In genomic region chr15:45612790-45613415, GRCh38 we compare ENCODE assay signal across 14 cellular contexts. TPM values are rescaled to one million over a fixed set of nuclear protein-coding genes. Genes with fewer than 3 reads are reported as not detected.
DNase-seq lines count a peak whose midpoint lies in the region; ATAC-seq, FAIRE-seq and TF ChIP-seq lines count a peak whose summit lies in the region.
"Had no signal": no experiment of that assay in that cellular context is flagged by ENCODE, and none has a peak within 500 bp of the region (broad histone marks: within the 10 kb centered on the region; RNA-seq: fewer than 3 reads in every experiment).

No MANE protein-coding gene starts in this region.

- no peaks in the 10 kb centered on the region for H3K27me3 ChIP-seq in pancreas
- H3K27me3 ChIP-seq in prostate gland (replicated peaks; ENCODE audit: insufficient read depth): no peaks in the 10 kb centered on the region
- no peaks in the 10 kb centered on the region for H3K27me3 ChIP-seq in psoas muscle (ENCODE audit: insufficient read depth in 3 of 3, low read length in 2 of 3)

- no peak overlapping the region for H3K4me3 ChIP-seq in pancreas
- H3K4me3 ChIP-seq in prostate gland: no peak overlapping the region
- no peak overlapping the region for H3K4me3 ChIP-seq in psoas muscle

- intact Hi-C loops in activated CD8-positive, alpha-beta T cell treated with anti-CD3 and anti-CD28 coated beads for 36 hours (cut with micrococcal nuclease): loop anchor here (5.0 kb wide), 1 partner anchor 91 kb away; the partner anchor contains the start of gene SLC30A4
- intact Hi-C loops in pancreas (cut with DNase I) (loop anchor here in 2 of 3 donors (5.0 to 10.0 kb wide), 3 partner anchors 88 to 158 kb away; partner anchors contain the start of gene SLC30A4 (in 1 of the 2)), prostate gland (cut with DNase I) (loop anchor here (10.0 kb wide), 1 partner anchor 88 kb away; the partner anchor contains the start of gene SLC30A4), psoas muscle (cut with DNase I) (loop anchor here (2.0 to 10.0 kb wide), 3 partner anchors 88 to 158 kb away; partner anchors contain the start of gene SLC30A4 (in 2 of the 2))

- no peak overlapping the region for H3K27ac Mint-ChIP-seq in activated CD8-positive, alpha-beta T cell treated with anti-CD3 and anti-CD28 coated beads for 36 hours

- ATAC-seq in HG02642 (IDR thresholded peaks at IDR 0.05; ENCODE audit: poor library complexity, unreplicated experiment) (peak; percentile 36), pancreas (no peak), psoas muscle (no peak)
- ATAC-seq in activated CD8-positive, alpha-beta T cell treated with anti-CD3 and anti-CD28 coated beads for 36 hours: peak; percentile 28

- no peaks in the 10 kb centered on the region for H3K4me1 Mint-ChIP-seq in activated CD8-positive, alpha-beta T cell treated with anti-CD3 and anti-CD28 coated beads for 36 hours (ENCODE audit: low read depth)

- CTCF ChIA-PET in GM10248 (lab: Yijun Ruan, JAX): interaction anchor here (1.0 to 6.8 kb wide), 30 partner anchors 7 to 407 kb away, joined by 3 to 101 read pairs (median 5); partner anchors contain the start of gene BLOC1S6
- CTCF ChIA-PET in activated CD8-positive, alpha-beta T cell treated with anti-CD3 and anti-CD28 coated beads for 36 hours (lab: Charles Lee): interaction anchor here (0.9 to 4.9 kb wide), 18 partner anchors 10 to 230 kb away, joined by 3 to 92 read pairs (median 6); partner anchors contain the start of gene BLOC1S6

- H3K4me3 Mint-ChIP-seq in activated CD8-positive, alpha-beta T cell treated with anti-CD3 and anti-CD28 coated beads for 36 hours: no peak overlapping the region

- H3K9me3 Mint-ChIP-seq in activated CD8-positive, alpha-beta T cell treated with anti-CD3 and anti-CD28 coated beads for 36 hours: no peaks in the 10 kb centered on the region

- no peak for FAIRE-seq in pancreas (lab: Jason Lieb, UNC)

- peaks cover 0 to 9% (median 0%) of the 10 kb centered on the region in 3 donors for H3K36me3 ChIP-seq in pancreas
- H3K36me3 ChIP-seq in prostate gland: no peaks in the 10 kb centered on the region
- H3K36me3 ChIP-seq in psoas muscle (ENCODE audit: insufficient read depth in 1 of 2, low read depth in 1 of 2): peaks cover 0 to 20% of the 10 kb centered on the region in 2 donors

- H3K9me3 ChIP-seq in pancreas: no peaks in the 10 kb centered on the region
- H3K9me3 ChIP-seq in prostate gland: no peaks in the 10 kb centered on the region
- H3K9me3 ChIP-seq in psoas muscle: no peaks in the 10 kb centered on the region
- H3K9me3 ChIP-seq: Caco-2 had no signal

- no peak for TF ChIP-seq POLR2A in prostate gland (IDR thresholded peaks at IDR 0.05)

- H3K27ac ChIP-seq in pancreas (no peak overlapping the region), prostate gland (peak overlapping the region in 1 of 2 donors; percentile 23), psoas muscle (no peak overlapping the region)

- H3K4me1 ChIP-seq in pancreas: no peaks in the 10 kb centered on the region
- H3K4me1 ChIP-seq in prostate gland (replicated peaks): peaks cover 4% of the 10 kb centered on the region
- no peaks in the 10 kb centered on the region for H3K4me1 ChIP-seq in psoas muscle
- H3K4me1 ChIP-seq: Caco-2 had no signal

- 64 to 69% methylated on average over 1 of the region's 1 CpG for WGBS in pancreas, 2 donors
- 61% methylated on average over 1 of the region's 1 CpG for WGBS in prostate gland
- WGBS in psoas muscle, 3 donors: 62 to 79% (median 69%) methylated on average over 1 of the region's 1 CpG

- no peaks in the 10 kb centered on the region for H3K27me3 Mint-ChIP-seq in activated CD8-positive, alpha-beta T cell treated with anti-CD3 and anti-CD28 coated beads for 36 hours

- TF ChIP-seq CTCF in GM10248 (IDR thresholded peaks at IDR 0.05; ENCODE audit: control extremely low read depth, extremely low read depth, low read depth, missing control alignments): no peak
- TF ChIP-seq CTCF in activated CD8-positive, alpha-beta T cell treated with anti-CD3 and anti-CD28 coated beads for 36 hours (IDR thresholded peaks at IDR 0.05): no peak
- no peak for TF ChIP-seq CTCF in pancreas (IDR thresholded peaks at IDR 0.05)
- TF ChIP-seq CTCF in prostate gland (IDR thresholded peaks at IDR 0.05): no peak
- no peak for TF ChIP-seq CTCF in psoas muscle (IDR thresholded peaks at IDR 0.05)

- DNase-seq in GM10248 (ENCODE audit: extremely low spot score) (peak; percentile 37), hepatic stellate cell (ENCODE audit: low spot score) (peak; percentile 34), pancreas (no peak), mucosa of gallbladder (ENCODE audit: low spot score) (no peak), prostate gland (ENCODE audit: low spot score) (no peak), psoas muscle (no peak)
- DNase-seq in activated CD8-positive, alpha-beta T cell treated with anti-CD3 and anti-CD28 coated beads for 36 hours: no peak
- DNase-seq: activated naive CD4-positive, alpha-beta T cell; Caco-2; GOT3; islet precursor cell; occipital lobe; OCI-M1 had no signal

- POLR2A ChIA-PET in GM10248 (lab: Yijun Ruan, JAX): no interaction called here
- POLR2A ChIA-PET in activated CD8-positive, alpha-beta T cell treated with anti-CD3 and anti-CD28 coated beads for 36 hours (lab: Charles Lee): interaction anchor here (1.4 kb wide), 1 partner anchor 25 kb away, joined by 5 read pairs; the partner anchor contains the start of gene BLOC1S6

- peaks cover 1% of the 10 kb centered on the region for H3K36me3 Mint-ChIP-seq in activated CD8-positive, alpha-beta T cell treated with anti-CD3 and anti-CD28 coated beads for 36 hours (ENCODE audit: low read depth)

RNA-seq across cellular contexts. Expression of gene SQOR, which starts 21.9 kb away (rescaled TPM):
- total RNA-seq in activated CD8-positive, alpha-beta T cell treated with anti-CD3 and anti-CD28 coated beads for 36 hours: 10 to 100 TPM; 84.3 to 87.3 TPM
- total RNA-seq in pancreas: 10 to 100 TPM; 22.8 to 28.6 (median 24.8) TPM
- 10 to 100 TPM; 13.8 to 22.0 TPM for polyA plus RNA-seq in pancreas
- 29.4 TPM for total RNA-seq in mucosa of gallbladder
- 10 to 100 TPM; 29.4 to 83.8 TPM for total RNA-seq in prostate gland
- 100 to 1,000 TPM in 3 of 4 donors, 10 to 100 TPM in 1; 46.5 to 174 (median 152) TPM for total RNA-seq in psoas muscle
- polyA plus RNA-seq in psoas muscle: 100 to 1,000 TPM in 1 of 3 donors, 10 to 100 TPM in 2; 67.6 to 142 (median 70.2) TPM

RNA-seq across cellular contexts. Expression of gene BLOC1S6, which starts 25.7 kb away (rescaled TPM):
- 10 to 100 TPM; 43.3 to 46.9 TPM for total RNA-seq in activated CD8-positive, alpha-beta T cell treated with anti-CD3 and anti-CD28 coated beads for 36 hours
- 10 to 100 TPM; 14.8 to 30.5 (median 20.7) TPM for total RNA-seq in pancreas
- polyA plus RNA-seq in pancreas: 10 to 100 TPM in 1 of 2 donors, 1 to 10 TPM in 1; 8.4 to 18.4 TPM
- 30.9 TPM for total RNA-seq in mucosa of gallbladder
- 10 to 100 TPM; 46.0 to 82.5 TPM for total RNA-seq in prostate gland
- total RNA-seq in psoas muscle: 10 to 100 TPM; 23.7 to 55.2 (median 30.3) TPM
- polyA plus RNA-seq in psoas muscle: 10 to 100 TPM; 14.3 to 45.9 (median 31.7) TPM

Comparison
In these comparisons a context has a peak if more than half of its experiments do, and no peak if none do; other contexts are left out.
1. DNase-seq: peak in GM10248 (single experiment) and hepatic stellate cell (single experiment); none in activated CD8-positive, alpha-beta T cell treated with anti-CD3 and anti-CD28 coated beads for 36 hours (single experiment), pancreas (0 of 6), mucosa of gallbladder (single experiment), prostate gland (single experiment) and psoas muscle (0 of 2).
2. ATAC-seq: peak in HG02642 (single experiment) and activated CD8-positive, alpha-beta T cell treated with anti-CD3 and anti-CD28 coated beads for 36 hours (single experiment); none in pancreas (0 of 4) and psoas muscle (0 of 4).